Comparison of ENCODE assay signal across 1 cellular context in genomic region chr15:64354683-64355558, GRCh38.
TF ChIP-seq lines count a peak whose summit lies in the region.

No MANE protein-coding gene starts in this region.

TF ChIP-seq in K562, 482 proteins besides CTCF, POLR2A, EP300 and RAD21 (continued from another document):
- TF ChIP-seq BCLAF1 (IDR thresholded peaks at IDR 0.05; ENCODE audit: borderline replicate concordance in 1 of 2, control insufficient read depth in 1 of 2, low read depth in 2 of 2, low read length in 1 of 2): no peak
